14 cellular contexts compared by ENCODE assay signal in the genomic region with DNA sequence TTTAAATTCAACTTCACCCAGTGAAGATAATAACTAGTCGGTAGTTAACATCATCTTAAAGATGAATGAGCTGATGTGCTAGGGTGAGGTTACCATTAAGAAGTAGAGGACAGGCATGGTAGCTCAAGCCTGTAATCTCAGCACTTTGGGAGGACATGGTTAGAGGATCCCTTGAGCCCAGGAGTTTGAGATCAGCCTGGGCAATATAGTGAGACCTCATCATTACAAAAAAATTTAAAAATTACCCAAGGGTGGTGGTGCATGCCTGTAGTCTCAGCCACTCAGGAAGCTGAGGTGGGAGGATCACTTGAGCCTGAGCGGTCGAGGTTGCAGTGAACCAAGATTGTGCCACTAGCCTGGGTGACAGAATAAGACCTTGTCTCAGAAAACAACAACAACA. TPM values are rescaled to one million over a fixed set of nuclear protein-coding genes. Genes with fewer than 3 reads are reported as not detected.
"Had no signal": no experiment of that assay in that cellular context is flagged by ENCODE, and none has a peak within 500 bp of the region (broad histone marks: within the 10 kb centered on the region; RNA-seq: fewer than 3 reads in every experiment).

No MANE protein-coding gene starts in this region.

- H3K9me3 ChIP-seq: left ventricle myocardium inferior had no signal

- H3K27ac ChIP-seq: cardiac muscle cell, left ventricle myocardium inferior had no signal

- H3K36me3 Mint-ChIP-seq: memory B cell; naive thymus-derived CD8-positive, alpha-beta T cell; stimulated activated effector memory CD8-positive, alpha-beta T cell treated with anti-CD3 and anti-CD28 coated beads, Interleukin-12 subunit alpha, Interleukin-12 subunit beta, amount 100 ng/mL, for 72 hours; WTC11 had no signal

- H3K4me3 ChIP-seq: cardiac muscle cell, dorsolateral prefrontal cortex, left ventricle myocardium inferior had no signal

- H3K9me3 Mint-ChIP-seq: activated CD8-positive, alpha-beta T cell treated with anti-CD3 and anti-CD28 coated beads for 36 hours; endodermal cell; memory B cell; naive thymus-derived CD8-positive, alpha-beta T cell; stimulated activated effector memory CD8-positive, alpha-beta T cell treated with anti-CD3 and anti-CD28 coated beads, Interleukin-12 subunit alpha, Interleukin-12 subunit beta, amount 100 ng/mL, for 72 hours had no signal

- H3K36me3 ChIP-seq: cardiac muscle cell, left ventricle myocardium inferior had no signal

- H3K27ac Mint-ChIP-seq: activated CD8-positive, alpha-beta T cell treated with anti-CD3 and anti-CD28 coated beads for 36 hours; endodermal cell; memory B cell; naive thymus-derived CD8-positive, alpha-beta T cell; stimulated activated effector memory CD8-positive, alpha-beta T cell treated with anti-CD3 and anti-CD28 coated beads, Interleukin-12 subunit alpha, Interleukin-12 subunit beta, amount 100 ng/mL, for 72 hours; WTC11 had no signal

- H3K4me3 Mint-ChIP-seq: activated CD8-positive, alpha-beta T cell treated with anti-CD3 and anti-CD28 coated beads for 36 hours; endodermal cell; memory B cell; naive thymus-derived CD8-positive, alpha-beta T cell; stimulated activated effector memory CD8-positive, alpha-beta T cell treated with anti-CD3 and anti-CD28 coated beads, Interleukin-12 subunit alpha, Interleukin-12 subunit beta, amount 100 ng/mL, for 72 hours; WTC11 had no signal

- H3K27me3 ChIP-seq: cardiac muscle cell, dorsolateral prefrontal cortex had no signal

- DNase-seq: activated CD4-positive, alpha-beta T cell treated with anti-CD3 and anti-CD28 coated beads for 48 hours; activated CD8-positive, alpha-beta memory T cell treated with anti-CD3 and anti-CD28 coated beads, Interleukin-2, amount 50 U/mL, for 4 hours; activated CD8-positive, alpha-beta T cell treated with anti-CD3 and anti-CD28 coated beads for 36 hours; activated effector memory CD4-positive, alpha-beta T cell treated with anti-CD3 and anti-CD28 coated beads, Interleukin-2, amount 50 U/mL, for 16 hours; activated T-cell treated with anti-CD3 and anti-CD28 coated beads, Interleukin-2, amount 50 U/mL, for 48 hours; dorsolateral prefrontal cortex; endodermal cell; hippocampal formation; left ventricle myocardium inferior; naive thymus-derived CD8-positive, alpha-beta T cell had no signal

RNA-seq across cellular contexts. Expression of a gene that starts 4.7 kb away (rescaled TPM):
- total RNA-seq: activated CD8-positive, alpha-beta T cell treated with anti-CD3 and anti-CD28 coated beads for 36 hours; naive thymus-derived CD8-positive, alpha-beta T cell had no signal
